1 cellular context compared by ENCODE assay signal in the genomic region with DNA sequence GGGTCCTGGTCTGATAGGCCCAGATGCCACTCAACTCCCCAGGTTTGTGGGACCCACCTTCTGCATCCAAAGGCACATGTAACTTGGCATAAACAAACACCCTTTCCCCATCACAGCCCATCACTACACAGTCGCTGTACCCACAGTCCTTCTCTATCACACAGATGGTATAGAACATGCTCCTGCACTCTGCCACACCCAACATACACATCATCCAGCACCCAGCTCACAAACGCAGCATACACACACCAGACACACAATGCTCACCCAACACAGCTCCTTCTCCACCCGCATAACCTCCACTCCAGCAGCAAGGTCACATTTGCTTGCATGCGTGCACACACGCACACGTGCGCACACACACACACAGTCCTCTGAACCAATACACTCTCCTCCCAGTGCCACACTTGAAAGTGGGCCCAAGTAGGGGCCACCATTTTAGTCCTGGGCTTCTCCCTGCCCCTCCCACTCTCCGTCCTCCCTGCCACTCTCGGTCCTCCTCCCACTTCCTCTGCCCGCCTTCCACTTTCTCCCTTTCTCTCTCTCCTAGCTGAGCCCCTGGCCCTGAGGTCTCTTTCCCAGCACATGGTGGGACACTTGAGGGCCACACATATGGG.
TF ChIP-seq lines count a peak whose summit lies in the region.

No MANE protein-coding gene starts in this region.

TF ChIP-seq in GM12878, 131 proteins besides CTCF, POLR2A, EP300 and RAD21 (continued from another document):
- TF ChIP-seq ZNF592 (IDR thresholded peaks at IDR 0.05) = no peak
- no peak for TF ChIP-seq CREM (IDR thresholded peaks at IDR 0.05; ENCODE audit: low read depth)
- no peak for TF ChIP-seq ZNF24 (IDR thresholded peaks at IDR 0.05)
- TF ChIP-seq NFXL1 (IDR thresholded peaks at IDR 0.05; ENCODE audit: borderline replicate concordance) = peak; percentile 64; the same call in 1 of the 2 replicates
- no peak for TF ChIP-seq CEBPB (IDR thresholded peaks at IDR 0.05; ENCODE audit: borderline replicate concordance in 1 of 2, low read depth in 2 of 2, low read length in 2 of 2)
